23 cellular contexts compared by ENCODE assay signal in the genomic region with DNA sequence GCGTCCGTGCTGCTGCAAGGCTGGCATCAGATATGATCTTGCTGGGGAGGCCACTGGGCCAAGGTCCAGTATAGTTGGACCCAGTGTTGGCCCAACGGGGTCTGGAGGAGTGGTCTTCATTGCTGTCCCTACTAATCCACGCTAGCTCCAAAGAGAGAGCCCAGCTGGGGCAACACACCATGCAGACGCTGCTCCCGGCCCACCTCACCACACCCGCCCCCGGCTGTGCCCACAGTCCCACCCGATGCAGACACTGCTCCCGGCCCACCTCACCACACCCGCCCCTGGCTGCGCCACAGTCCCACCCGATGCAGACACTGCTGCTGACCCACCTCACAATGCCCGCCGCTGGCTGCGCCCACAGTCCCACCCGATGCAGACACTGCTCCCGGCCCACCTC.
DNase-seq lines count a peak whose midpoint lies in the region; ATAC-seq, FAIRE-seq and TF ChIP-seq lines count a peak whose summit lies in the region.
"Had no signal": no experiment of that assay in that cellular context is flagged by ENCODE, and none has a peak within 500 bp of the region (broad histone marks: within the 10 kb centered on the region; RNA-seq: fewer than 3 reads in every experiment).

No MANE protein-coding gene starts in this region.

- H3K4me3 ChIP-seq in right lobe of liver = no peak overlapping the region
- no peak overlapping the region for H3K4me3 ChIP-seq in HepG2 (replicated peaks in 1 of 3; ENCODE audit: insufficient read depth in 1 of 3, low read depth in 2 of 3, low read length in 3 of 3)
- no peak overlapping the region for H3K4me3 ChIP-seq in vagina
- H3K4me3 ChIP-seq in foreskin fibroblast (ENCODE audit: low read depth in 1 of 2, low read length in 2 of 2) = no peak overlapping the region
- H3K4me3 ChIP-seq: BLaER1 treated with 17β-estradiol and CSF1 and Interleukin-3, amounts not matched to agents 10 nM and 100 nM; GM12878 had no signal

- H3K27ac ChIP-seq in right lobe of liver (no peak overlapping the region), HepG2 (ENCODE audit: extremely low read length, insufficient read depth, low read length) (no peak overlapping the region), vagina (no peak overlapping the region)
- H3K27ac ChIP-seq: BLaER1 treated with 17β-estradiol and CSF1 and Interleukin-3, amounts not matched to agents 10 nM and 100 nM had no signal

- H3K4me1 Mint-ChIP-seq in chondrocyte (ENCODE audit: low read depth) = peaks cover 40% of the 10 kb centered on the region
- no peaks in the 10 kb centered on the region for H3K4me1 Mint-ChIP-seq in stimulated activated memory B cell treated with anti-CD40 and anti-IgM and Interleukin-4, amounts not matched to agents 10 μg/mL and 1 μg/mL and 100 μg/mL, for 72 hours

- peaks cover 14% of the 10 kb centered on the region for H3K27me3 Mint-ChIP-seq in chondrocyte (ENCODE audit: low read depth)
- H3K27me3 Mint-ChIP-seq in stimulated activated memory B cell treated with anti-CD40 and anti-IgM and Interleukin-4, amounts not matched to agents 10 μg/mL and 1 μg/mL and 100 μg/mL, for 72 hours = peaks cover 20% of the 10 kb centered on the region

- TF ChIP-seq CTCF in right lobe of liver (IDR thresholded peaks at IDR 0.05) (no peak), HepG2 (CRISPR knock-in tag; IDR thresholded peaks at IDR 0.05) (no peak), chondrocyte (IDR thresholded peaks at IDR 0.05) (no peak), vagina (IDR thresholded peaks at IDR 0.05) (no peak), foreskin fibroblast (IDR thresholded peaks at IDR 0.05; ENCODE audit: low read depth, low read length) (no peak)

- FAIRE-seq in HepG2 (lab: Jason Lieb, UNC) = no peak
- FAIRE-seq: GM12878, H54, RCC 7860 had no signal

- H3K4me3 Mint-ChIP-seq in chondrocyte (ENCODE audit: unreplicated experiment) = no peak overlapping the region
- H3K4me3 Mint-ChIP-seq in stimulated activated memory B cell treated with anti-CD40 and anti-IgM and Interleukin-4, amounts not matched to agents 10 μg/mL and 1 μg/mL and 100 μg/mL, for 72 hours = no peak overlapping the region
- H3K4me3 Mint-ChIP-seq: CD4-positive, alpha-beta memory T cell had no signal

- H4K20me1 ChIP-seq in HepG2 (ENCODE audit: insufficient read depth, low read length) = no peaks in the 10 kb centered on the region

- POLR2A ChIA-PET in HepG2 (lab: Yijun Ruan, JAX) = no interaction called here

- TF ChIP-seq POLR2A in right lobe of liver (IDR thresholded peaks at IDR 0.05) = no peak
- TF ChIP-seq POLR2A in HepG2 (IDR thresholded peaks at IDR 0.05; ENCODE audit: insufficient read depth in 1 of 2, low read depth in 2 of 2, low read length in 2 of 2) = no peak
- TF ChIP-seq POLR2A in vagina (IDR thresholded peaks at IDR 0.05) = no peak

- intact Hi-C loops in right lobe of liver (cut with DNase I) (no loop called here), HepG2 (cut with micrococcal nuclease; ENCODE audit: unreplicated experiment) (no loop called here), vagina (cut with DNase I) (no loop called here)

- H3K4me2 ChIP-seq in HepG2 (ENCODE audit: low read depth, low read length) = no peak overlapping the region

- H3K9me3 Mint-ChIP-seq in chondrocyte (ENCODE audit: low read depth) = no peaks in the 10 kb centered on the region
- peaks cover 10% of the 10 kb centered on the region for H3K9me3 Mint-ChIP-seq in stimulated activated memory B cell treated with anti-CD40 and anti-IgM and Interleukin-4, amounts not matched to agents 10 μg/mL and 1 μg/mL and 100 μg/mL, for 72 hours

- H3K36me3 Mint-ChIP-seq in chondrocyte (ENCODE audit: low read depth) = no peaks in the 10 kb centered on the region
- no peaks in the 10 kb centered on the region for H3K36me3 Mint-ChIP-seq in stimulated activated memory B cell treated with anti-CD40 and anti-IgM and Interleukin-4, amounts not matched to agents 10 μg/mL and 1 μg/mL and 100 μg/mL, for 72 hours
- H3K36me3 Mint-ChIP-seq: CD4-positive, alpha-beta memory T cell had no signal

- H3K9me3 ChIP-seq in right lobe of liver (no peaks in the 10 kb centered on the region), HepG2 (ENCODE audit: low read length) (no peaks in the 10 kb centered on the region), vagina (no peaks in the 10 kb centered on the region)

- H3K79me2 ChIP-seq in HepG2 (ENCODE audit: insufficient read depth, low read length) = no peaks in the 10 kb centered on the region

- TF ChIP-seq EP300 in HepG2 (IDR thresholded peaks at IDR 0.05; ENCODE audit: low read depth in 2 of 2, low read length in 2 of 2) (no peak), HepG2 (CRISPR knock-in tag; IDR thresholded peaks at IDR 0.05; ENCODE audit: borderline replicate concordance) (no peak)

- H2AFZ ChIP-seq in HepG2 (ENCODE audit: low read length) = no peak overlapping the region

- WGBS in right lobe of liver (ENCODE audit: insufficient coverage, low coverage, low lambda C conversion rate, missing lambda C conversion rate) = 90% methylated on average over 2 of the region's 18 CpGs
- WGBS in HepG2 (ENCODE audit: low lambda C conversion rate) = 75% methylated on average over 4 of the region's 18 CpGs

- H3K9ac ChIP-seq in HepG2 (ENCODE audit: insufficient read depth, low read depth, low read length) = no peak overlapping the region
- H3K9ac ChIP-seq: BLaER1 treated with 17β-estradiol and CSF1 and Interleukin-3, amounts not matched to agents 10 nM and 100 nM had no signal

- no peak for TF ChIP-seq RAD21 in HepG2 (CRISPR knock-in tag; IDR thresholded peaks at IDR 0.05)

- no TSS peak for BruUV-seq in HepG2 (replicated peaks; lab: Mats Ljungman, UMichigan)

- in situ Hi-C loops in HepG2 (cut with HindIII; ENCODE audit: extremely low pct_ligation_motif_present, low pct_unique_long_range_greater_than_20kb) = no loop called here

- H3K27me3 ChIP-seq in right lobe of liver = no peaks in the 10 kb centered on the region
- peaks cover 1 to 27% of the 10 kb centered on the region in 2 experiments; a peak in 2 of 5 replicates for H3K27me3 ChIP-seq in HepG2 (ENCODE audit: control insufficient read depth in 1 of 2, insufficient read depth in 2 of 2, low read length in 2 of 2)
- H3K27me3 ChIP-seq in vagina = no peaks in the 10 kb centered on the region

- DNase-seq in right lobe of liver (peak in 2 of 3 donors; percentile 19 to 31), HepG2 (ENCODE audit: low spot score) (no peak), chondrocyte (ENCODE audit: low spot score) (peak; percentile 72), mesenteric fat pad (ENCODE audit: low spot score) (peak; percentile 60), vagina (ENCODE audit: extremely low spot score in 2 of 2) (no peak), foreskin fibroblast (no peak)
- DNase-seq: ACHN; Caco-2; CD4-positive, alpha-beta memory T cell; DMS 273 treated with DMSO at 0.1 percent for 48 hours; DMS79 treated with DMSO at 0.1 percent for 48 hours; KBM-7; MM.1S; NCI-H1048; NCI-H1417 treated with DMSO at 0.1 percent for 48 hours; NCI-H187; NCI-H446; NCI-H526 had no signal

- H3K4me1 ChIP-seq in right lobe of liver (no peaks in the 10 kb centered on the region), HepG2 (ENCODE audit: insufficient read depth, low read length) (no peaks in the 10 kb centered on the region), vagina (peaks cover 14% of the 10 kb centered on the region)

- H3K27ac Mint-ChIP-seq in chondrocyte (ENCODE audit: unreplicated experiment) = no peak overlapping the region
- no peak overlapping the region for H3K27ac Mint-ChIP-seq in stimulated activated memory B cell treated with anti-CD40 and anti-IgM and Interleukin-4, amounts not matched to agents 10 μg/mL and 1 μg/mL and 100 μg/mL, for 72 hours
- H3K27ac Mint-ChIP-seq: CD4-positive, alpha-beta memory T cell had no signal

- H3K36me3 ChIP-seq in right lobe of liver (no peaks in the 10 kb centered on the region), HepG2 (replicated peaks in 1 of 2; ENCODE audit: control insufficient read depth in 1 of 2, insufficient read depth in 2 of 2, low read length in 2 of 2) (no peaks in the 10 kb centered on the region), vagina (no peaks in the 10 kb centered on the region)

- ATAC-seq in right lobe of liver (no peak), HepG2 (no peak)
- ATAC-seq in stimulated activated memory B cell treated with anti-CD40 and anti-IgM and Interleukin-4, amounts not matched to agents 10 μg/mL and 1 μg/mL and 100 μg/mL, for 72 hours = no peak
- ATAC-seq: GM12878 had no signal

- CTCF ChIA-PET in HepG2 (lab: Yijun Ruan, JAX; ENCODE audit: low intra/inter-chr PET ratio, low total read pairs) = no interaction called here

TF ChIP-seq in HepG2, 621 proteins besides CTCF, POLR2A, EP300 and RAD21 (continues in another document):
- TF ChIP-seq MED1 (CRISPR knock-in tag; IDR thresholded peaks at IDR 0.05) (no peak), PCBP1 (IDR thresholded peaks at IDR 0.05; ENCODE audit: borderline replicate concordance, low read depth, low read length) (no peak), GZF1 (CRISPR knock-in tag; IDR thresholded peaks at IDR 0.05) (no peak), ZFX (CRISPR knock-in tag; IDR thresholded peaks at IDR 0.05; ENCODE audit: low read depth) (no peak), ZNF816 (CRISPR knock-in tag; IDR thresholded peaks at IDR 0.05; ENCODE audit: borderline replicate concordance) (no peak), U2AF2 (IDR thresholded peaks at IDR 0.05; ENCODE audit: low read depth, low read length) (no peak)
- TF ChIP-seq, protein P1, sequence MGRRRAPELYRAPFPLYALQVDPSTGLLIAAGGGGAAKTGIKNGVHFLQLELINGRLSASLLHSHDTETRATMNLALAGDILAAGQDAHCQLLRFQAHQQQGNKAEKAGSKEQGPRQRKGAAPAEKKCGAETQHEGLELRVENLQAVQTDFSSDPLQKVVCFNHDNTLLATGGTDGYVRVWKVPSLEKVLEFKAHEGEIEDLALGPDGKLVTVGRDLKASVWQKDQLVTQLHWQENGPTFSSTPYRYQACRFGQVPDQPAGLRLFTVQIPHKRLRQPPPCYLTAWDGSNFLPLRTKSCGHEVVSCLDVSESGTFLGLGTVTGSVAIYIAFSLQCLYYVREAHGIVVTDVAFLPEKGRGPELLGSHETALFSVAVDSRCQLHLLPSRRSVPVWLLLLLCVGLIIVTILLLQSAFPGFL (CRISPR knock-in tag; IDR thresholded peaks at IDR 0.05) = no peak

Comparison
In these comparisons a context has a peak if more than half of its experiments do, and no peak if none do; other contexts are left out.
1. DNase-seq: peak in right lobe of liver (2 of 3), chondrocyte (single experiment) and mesenteric fat pad (single experiment); none in HepG2 (single experiment), vagina (0 of 2) and foreskin fibroblast (0 of 2).